Comparison of ENCODE assay signal across 18 cellular contexts in the genomic region with DNA sequence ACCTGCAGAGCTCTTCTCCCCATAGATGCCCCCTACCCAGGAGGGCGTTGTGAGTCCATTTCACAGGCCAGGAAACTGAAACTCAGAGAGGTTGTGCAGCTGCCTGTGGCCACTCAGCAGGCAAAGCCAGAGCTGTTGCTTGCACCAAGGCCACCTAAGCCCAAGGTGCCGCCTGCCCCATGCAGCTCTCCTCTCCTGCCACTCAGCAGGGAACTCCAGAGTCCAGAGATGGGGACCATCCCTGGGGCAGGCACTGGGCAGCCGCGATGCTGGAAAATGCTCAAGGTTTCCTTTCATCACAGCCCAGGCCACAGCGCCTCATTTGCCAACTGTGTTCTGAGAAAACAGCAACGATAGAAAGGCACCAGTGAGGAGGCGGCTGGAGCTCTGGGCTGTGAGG. TPM values are rescaled to one million over a fixed set of nuclear protein-coding genes. Genes with fewer than 3 reads are reported as not detected.
DNase-seq lines count a peak whose midpoint lies in the region; ATAC-seq and TF ChIP-seq lines count a peak whose summit lies in the region.
"Had no signal": no experiment of that assay in that cellular context is flagged by ENCODE, and none has a peak within 500 bp of the region (broad histone marks: within the 10 kb centered on the region; RNA-seq: fewer than 3 reads in every experiment).

No MANE protein-coding gene starts in this region.

- H3K9me3 ChIP-seq in NT2/D1 (ENCODE audit: insufficient read depth, low read length) = no peaks in the 10 kb centered on the region
- no peaks in the 10 kb centered on the region for H3K9me3 ChIP-seq in sigmoid colon
- H3K9me3 ChIP-seq: BE2C had no signal

- ATAC-seq in GM18909 (IDR thresholded peaks at IDR 0.05; ENCODE audit: poor library complexity, unreplicated experiment) (no peak), HG02610 (IDR thresholded peaks at IDR 0.05; ENCODE audit: unreplicated experiment) (no peak)
- ATAC-seq: K562 had no signal

- TF ChIP-seq EP300 in sigmoid colon (IDR thresholded peaks at IDR 0.05) = no peak

- WGBS in sigmoid colon, 2 donors = 72 to 81% methylated on average over 7 of the region's 7 CpGs

- DNase-seq in ELF-1 (ENCODE audit: low read depth, low spot score) = peak; percentile 46
- DNase-seq in NT2/D1 (ENCODE audit: low read depth, low spot score) = no peak
- DNase-seq in mesenteric fat pad (ENCODE audit: low spot score) = peak; percentile 60
- peak; percentile 39 for DNase-seq in sigmoid colon
- DNase-seq in GOT3 (lab: John Stamatoyannopoulos, UW) = no peak
- DNase-seq: BE2C; CD4-positive, alpha-beta memory T cell; DMS79; EL; GDM1; HCEC 1CT; HFFc6 had no signal

- H3K4me3 ChIP-seq in NT2/D1 (ENCODE audit: insufficient read length, low read depth) = no peak overlapping the region
- H3K4me3 ChIP-seq in sigmoid colon = no peak overlapping the region
- H3K4me3 ChIP-seq: K562 had no signal

- H3K27me3 ChIP-seq in NT2/D1 (ENCODE audit: insufficient read depth, insufficient read length) (peaks cover 4% of the 10 kb centered on the region), sigmoid colon (peaks cover 0 to 7% (median 4%) of the 10 kb centered on the region in 3 donors)
- H3K27me3 ChIP-seq: BE2C had no signal

- no peak for TF ChIP-seq CTCF in sigmoid colon (IDR thresholded peaks at IDR 0.05)

- no peak overlapping the region for H3K27ac ChIP-seq in sigmoid colon
- H3K27ac ChIP-seq: C4-2B, HL-60 had no signal

- intact Hi-C loops in sigmoid colon (cut with DNase I) = no loop called here

- peak overlapping the region; percentile 42 for H3K9ac ChIP-seq in NT2/D1 (ENCODE audit: insufficient read length, low read depth)

- H3K36me3 ChIP-seq in NT2/D1 (ENCODE audit: insufficient read depth, insufficient read length, low read length) (no peaks in the 10 kb centered on the region), sigmoid colon (no peaks in the 10 kb centered on the region)
- H3K36me3 ChIP-seq: BE2C had no signal

- peaks cover 8% of the 10 kb centered on the region for H3K4me1 ChIP-seq in NT2/D1 (ENCODE audit: insufficient read depth, insufficient read length)
- no peaks in the 10 kb centered on the region for H3K4me1 ChIP-seq in sigmoid colon

- TF ChIP-seq POLR2A in sigmoid colon (IDR thresholded peaks at IDR 0.05) = no peak

RNA-seq across cellular contexts. Expression of gene PEPD, which starts 41.0 kb away (rescaled TPM):
- total RNA-seq in mesenteric fat pad = 97.0 TPM
- 10 to 100 TPM; 61.5 to 69.0 (median 64.9) TPM for total RNA-seq in sigmoid colon
- polyA plus RNA-seq in sigmoid colon = 100 to 1,000 TPM in 1 of 3 donors, 10 to 100 TPM in 2; 50.0 to 187 (median 79.3) TPM

RNA-seq across cellular contexts. Expression of gene CHST8, which starts 59.1 kb away (rescaled TPM):
- total RNA-seq in mesenteric fat pad = 1.4 TPM
- under 1 TPM in 1 of 4 donors, not detected in 3; 0.36 TPM for total RNA-seq in sigmoid colon
- polyA plus RNA-seq in sigmoid colon = under 1 TPM in 2 of 3 donors, not detected in 1; 0.35 to 0.60 TPM
- total RNA-seq: CD4-positive, alpha-beta memory T cell; HFFc6 had no signal
- polyA plus RNA-seq: AG04450; CD4-positive, alpha-beta memory T cell; K562 had no signal

Comparison
In these comparisons a context has a peak if more than half of its experiments do, and no peak if none do; other contexts are left out.
1. DNase-seq: peak in ELF-1 (single experiment), mesenteric fat pad (single experiment) and sigmoid colon (single experiment); none in NT2/D1 (single experiment) and GOT3 (single experiment).